1 cellular context compared by ENCODE assay signal in genomic region chr2:55050133-55050994, GRCh38.
A peak's percentile ranks its signal among the peaks of the same experiment; 100 is the strongest.
TF ChIP-seq lines count a peak whose summit lies in the region.

RTN4 (minus strand) TSS chr2:55050451; CDS start chr2:55050300, 151 bp downstream.

TF ChIP-seq in HEK293, 187 proteins besides CTCF, POLR2A, EP300 and RAD21 (continued from another document):
- TF ChIP-seq ZNF398 (tag by site-specific recombination; IDR thresholded peaks at IDR 0.05) (peak; percentile 68; the same call in 1 of the 2 replicates), ZBTB17 (tag by site-specific recombination; IDR thresholded peaks at IDR 0.05) (peak; percentile 76), ZNF19 (tag by site-specific recombination; IDR thresholded peaks at IDR 0.05; ENCODE audit: low read depth) (no peak), ZBTB7A (tag by site-specific recombination; IDR thresholded peaks at IDR 0.05; ENCODE audit: low read depth) (peak; percentile 56; the same call in 1 of the 2 replicates), ZNF146 (tag by site-specific recombination; IDR thresholded peaks at IDR 0.05) (no peak), ZNF677 (tag by site-specific recombination; IDR thresholded peaks at IDR 0.05) (no peak), ZNF692 (tag by site-specific recombination; IDR thresholded peaks at IDR 0.05) (no peak), ZNF639 (tag by site-specific recombination; IDR thresholded peaks at IDR 0.05) (peak; percentile 49; the same call in 1 of the 2 replicates), BCL6B (tag by site-specific recombination; IDR thresholded peaks at IDR 0.05) (no peak), ZNF561 (tag by site-specific recombination; IDR thresholded peaks at IDR 0.05; ENCODE audit: borderline replicate concordance) (peak; percentile 64), ZSCAN18 (tag by site-specific recombination; IDR thresholded peaks at IDR 0.05) (no peak), ZNF148 (tag by site-specific recombination; IDR thresholded peaks at IDR 0.05; ENCODE audit: borderline replicate concordance) (no peak), ZNF549 (tag by site-specific recombination; IDR thresholded peaks at IDR 0.05) (no peak), ZNF239 (tag by site-specific recombination; IDR thresholded peaks at IDR 0.05) (no peak), BCL11B (tag by site-specific recombination; IDR thresholded peaks at IDR 0.05; ENCODE audit: low read depth) (peak; percentile 82; the same call in 1 of the 2 replicates), ZNF121 (tag by site-specific recombination; IDR thresholded peaks at IDR 0.05) (no peak), GLIS2 (tag by site-specific recombination; IDR thresholded peaks at IDR 0.05) (peak; percentile 95), ZNF654 (tag by site-specific recombination; IDR thresholded peaks at IDR 0.05; ENCODE audit: low read depth) (no peak), ZEB2 (tag by site-specific recombination; IDR thresholded peaks at IDR 0.05) (peak; percentile 96), ZNF391 (tag by site-specific recombination; IDR thresholded peaks at IDR 0.05; ENCODE audit: borderline replicate concordance, low read depth) (peak; percentile 63; the same call in 1 of the 2 replicates), ZNF341 (tag by site-specific recombination; IDR thresholded peaks at IDR 0.05; ENCODE audit: low read depth) (peak; percentile 80), HIC1 (tag by site-specific recombination; IDR thresholded peaks at IDR 0.05) (peak; percentile 94), RBAK (tag by site-specific recombination; IDR thresholded peaks at IDR 0.05) (no peak), SP2 (tag by site-specific recombination; IDR thresholded peaks at IDR 0.05) (peak; percentile 98), YY1 (tag by site-specific recombination; IDR thresholded peaks at IDR 0.05) (no peak; the same call in 1 of the 2 replicates), ZFP69B (tag by site-specific recombination; IDR thresholded peaks at IDR 0.05) (peak; percentile 39; the same call in 1 of the 2 replicates), ZNF174 (tag by site-specific recombination; IDR thresholded peaks at IDR 0.05) (no peak), ZBTB49 (tag by site-specific recombination; IDR thresholded peaks at IDR 0.05; ENCODE audit: low read depth) (no peak), GLI4 (tag by site-specific recombination; IDR thresholded peaks at IDR 0.05) (no peak), ZNF280C (tag by site-specific recombination; IDR thresholded peaks at IDR 0.05) (no peak), KLF17 (tag by site-specific recombination; IDR thresholded peaks at IDR 0.05) (peak; percentile 80), ZNF2 (tag by site-specific recombination; IDR thresholded peaks at IDR 0.05) (0 out of 2 replicates have a peak, but pooled peaks have one; percentile 34), SCRT2 (tag by site-specific recombination; IDR thresholded peaks at IDR 0.05) (0 out of 2 replicates have a peak, but pooled peaks have one; percentile 26)
